In genomic region chr22:40408718-40409612, GRCh38 we compare ENCODE assay signal across 26 cellular contexts. TPM values are rescaled to one million over a fixed set of nuclear protein-coding genes. Genes with fewer than 3 reads are reported as not detected.
DNase-seq lines count a peak whose midpoint lies in the region; ATAC-seq and TF ChIP-seq lines count a peak whose summit lies in the region.
"Had no signal": no experiment of that assay in that cellular context is flagged by ENCODE, and none has a peak within 500 bp of the region (broad histone marks: within the 10 kb centered on the region; RNA-seq: fewer than 3 reads in every experiment).

No MANE protein-coding gene starts in this region.

- H3K27me3 Mint-ChIP-seq in stimulated activated naive CD8-positive, alpha-beta T cell treated with anti-CD3 and anti-CD28 coated beads, Interleukin-15, amount 100 ng/mL, for 72 hours, result no peaks in the 10 kb centered on the region
- H3K27me3 Mint-ChIP-seq: CD8-positive, alpha-beta memory T cell; T-helper 17 cell had no signal

- H3K4me1 Mint-ChIP-seq in stimulated activated naive CD8-positive, alpha-beta T cell treated with anti-CD3 and anti-CD28 coated beads, Interleukin-15, amount 100 ng/mL, for 72 hours, result peaks cover 7% of the 10 kb centered on the region

- H3K9me3 Mint-ChIP-seq in stimulated activated naive CD8-positive, alpha-beta T cell treated with anti-CD3 and anti-CD28 coated beads, Interleukin-15, amount 100 ng/mL, for 72 hours, result no peaks in the 10 kb centered on the region
- H3K9me3 Mint-ChIP-seq: CD8-positive, alpha-beta memory T cell had no signal

- TF ChIP-seq CTCF in OCI-LY1 (IDR thresholded peaks at IDR 0.05; ENCODE audit: low read length), result no peak

- H2AFZ ChIP-seq in OCI-LY1 (ENCODE audit: low read length), result no peak overlapping the region
- H2AFZ ChIP-seq: GM23248, hepatocyte, PC-9 had no signal

- H3K9ac ChIP-seq in OCI-LY1 (ENCODE audit: low read length), result no peak overlapping the region
- H3K9ac ChIP-seq: GM23248 had no signal

- peak; percentile 2 for ATAC-seq in stimulated activated naive CD8-positive, alpha-beta T cell treated with anti-CD3 and anti-CD28 coated beads, Interleukin-15, amount 100 ng/mL, for 72 hours
- ATAC-seq in stimulated activated naive CD8-positive, alpha-beta T cell treated with anti-CD3 and anti-CD28 coated beads, Interleukin-15, Interleukin-2, amounts not matched to agents 100 U/mL and 50 U/mL, for 24 hours, result no peak
- ATAC-seq in HG03460 (IDR thresholded peaks at IDR 0.05; ENCODE audit: unreplicated experiment), result no peak
- ATAC-seq: HepG2, mucosa of descending colon, T-helper 17 cell had no signal

- no peak overlapping the region for H3K4me3 Mint-ChIP-seq in stimulated activated naive CD8-positive, alpha-beta T cell treated with anti-CD3 and anti-CD28 coated beads, Interleukin-15, amount 100 ng/mL, for 72 hours
- H3K4me3 Mint-ChIP-seq: T-helper 17 cell had no signal

- H3K27ac ChIP-seq in OCI-LY1 (ENCODE audit: low read depth, low read length, poor library complexity, severe bottlenecking), result peak overlapping the region; percentile 42
- H3K27ac ChIP-seq: GM23248, hepatocyte, PC-9, SJSA1, thoracic aorta had no signal

- no peaks in the 10 kb centered on the region for H3K79me2 ChIP-seq in OCI-LY1 (ENCODE audit: insufficient read depth, low read length)
- H3K79me2 ChIP-seq: hepatocyte had no signal

- H3K4me3 ChIP-seq in OCI-LY1 (ENCODE audit: low read depth, low read length, poor library complexity, severe bottlenecking), result no peak overlapping the region
- H3K4me3 ChIP-seq: GM23248, hepatocyte, mucosa of descending colon, PC-9, SJSA1, skin epidermis, thoracic aorta had no signal

- H3K36me3 ChIP-seq in OCI-LY1 (ENCODE audit: insufficient read depth, low read length), result peaks cover 87% of the 10 kb centered on the region

- 0 out of 2 replicates have a peak, but pooled peaks cover 12% of the 10 kb centered on the region for H3F3A ChIP-seq in OCI-LY1 (ENCODE audit: insufficient read depth, low read length)

- peak overlapping the region in 1 of 2 donors; percentile 89 for H3K27ac Mint-ChIP-seq in stimulated activated naive CD8-positive, alpha-beta T cell treated with anti-CD3 and anti-CD28 coated beads, Interleukin-15, amount 100 ng/mL, for 72 hours
- H3K27ac Mint-ChIP-seq: T-helper 17 cell had no signal

- H3K4me2 ChIP-seq in OCI-LY1 (ENCODE audit: low read length), result no peak overlapping the region
- H3K4me2 ChIP-seq: hepatocyte had no signal

- H3K9me3 ChIP-seq in OCI-LY1 (ENCODE audit: low read length), result no peaks in the 10 kb centered on the region
- H3K9me3 ChIP-seq: mucosa of descending colon, SJSA1, thoracic aorta had no signal

- H3K4me1 ChIP-seq in OCI-LY1 (ENCODE audit: insufficient read depth, low read length, severe bottlenecking), result peaks cover 26% of the 10 kb centered on the region

- no peaks in the 10 kb centered on the region for H3K27me3 ChIP-seq in OCI-LY1 (ENCODE audit: insufficient read depth, low read length)
- H3K27me3 ChIP-seq: hepatocyte, SJSA1 had no signal

- no peaks in the 10 kb centered on the region for H3K9me2 ChIP-seq in OCI-LY1 (ENCODE audit: low read depth, low read length)

- H4K20me1 ChIP-seq in OCI-LY1 (ENCODE audit: insufficient read depth, low read length), result no peaks in the 10 kb centered on the region

- DNase-seq in stimulated activated naive CD8-positive, alpha-beta T cell treated with anti-CD3 and anti-CD28 coated beads, Interleukin-15, amount 100 ng/mL, for 72 hours, result no peak
- no peak for DNase-seq in stimulated activated naive CD8-positive, alpha-beta T cell treated with anti-CD3 and anti-CD28 coated beads, Interleukin-15, Interleukin-2, amounts not matched to agents 100 U/mL and 50 U/mL, for 24 hours
- DNase-seq in mesenteric fat pad (ENCODE audit: low spot score), result peak; percentile 79
- DNase-seq in NOMO-1 (lab: John Stamatoyannopoulos, UW; ENCODE audit: unreplicated experiment in 2 of 2), result no peak
- DNase-seq in dedifferentiated amniotic fluid mesenchymal stem cell (ENCODE audit: extremely low spot score), result no peak
- DNase-seq in cerebellum (ENCODE audit: low spot score), result no peak
- DNase-seq: activated naive CD4-positive, alpha-beta T cell; CD8-positive, alpha-beta memory T cell; central memory CD4-positive, alpha-beta T cell; foreskin fibroblast; GF-D8; GM23248; NCI-H1105; NCI-H2081; NCI-H446; PC-9; stimulated activated CD4-positive, alpha-beta T cell treated with anti-CD3 and anti-CD28 coated beads, Interleukin-1b, Interleukin-23, amount 100 ng/mL, for 48 hours; T-helper 17 cell had no signal

RNA-seq across cellular contexts. Expression of gene SGSM3, which starts 38.6 kb away (rescaled TPM):
- 38.6 TPM for total RNA-seq in mesenteric fat pad
- 32.7 TPM for total RNA-seq in cerebellum
